In genomic region chr17:76956846-76957540, GRCh38 we compare ENCODE assay signal across 18 cellular contexts.
DNase-seq lines count a peak whose midpoint lies in the region; ATAC-seq and TF ChIP-seq lines count a peak whose summit lies in the region.
"Had no signal": no experiment of that assay in that cellular context is flagged by ENCODE, and none has a peak within 500 bp of the region (broad histone marks: within the 10 kb centered on the region; RNA-seq: fewer than 3 reads in every experiment).

No MANE protein-coding gene starts in this region.

- peaks cover 32% of the 10 kb centered on the region for H3K79me2 ChIP-seq in DOHH2 (ENCODE audit: control insufficient read depth, low read length)
- H3K79me2 ChIP-seq in OCI-LY7 (ENCODE audit: insufficient read depth, low read depth, low read length) = no peaks in the 10 kb centered on the region

- H4K20me1 ChIP-seq in DOHH2 (ENCODE audit: control insufficient read depth, insufficient read depth, low read depth, low read length) (no peaks in the 10 kb centered on the region), OCI-LY7 (ENCODE audit: insufficient read depth, low read length) (no peaks in the 10 kb centered on the region)

- WGBS in spleen, 5 donors = 73 to 82% (median 78%) methylated on average over 13 to 17 of the region's 17 CpGs
- WGBS in gastroesophageal sphincter (ENCODE audit: low coverage in 1 of 2), 2 donors = 77 to 87% methylated on average over 3 to 7 of the region's 17 CpGs

- no peaks in the 10 kb centered on the region for H3K9me3 ChIP-seq in DOHH2 (ENCODE audit: control insufficient read depth, insufficient read depth, low read length)
- H3K9me3 ChIP-seq in OCI-LY7 (ENCODE audit: low read length) = no peaks in the 10 kb centered on the region
- no peaks in the 10 kb centered on the region for H3K9me3 ChIP-seq in spleen
- H3K9me3 ChIP-seq in CD4-positive, alpha-beta memory T cell (ENCODE audit: control insufficient read depth in 1 of 2, low read length in 2 of 2) = no peaks in the 10 kb centered on the region
- no peaks in the 10 kb centered on the region for H3K9me3 ChIP-seq in gastroesophageal sphincter
- H3K9me3 ChIP-seq: A549, Caco-2 had no signal

- no peaks in the 10 kb centered on the region for H3K27me3 Mint-ChIP-seq in glutamatergic neuron (ENCODE audit: unreplicated experiment)
- no peaks in the 10 kb centered on the region for H3K27me3 Mint-ChIP-seq in CD4-positive, alpha-beta memory T cell

- H3K4me3 ChIP-seq in DOHH2 (ENCODE audit: low read length) (peak overlapping the region; percentile 84), OCI-LY7 (ENCODE audit: low read depth, low read length, poor library complexity, severe bottlenecking) (peak overlapping the region; percentile 61), spleen (no peak overlapping the region), gastroesophageal sphincter (no peak overlapping the region)
- H3K4me3 ChIP-seq in CD4-positive, alpha-beta memory T cell (ENCODE audit: low read length in 2 of 2) = no peak overlapping the region
- H3K4me3 ChIP-seq: A549, SK-N-MC had no signal

- peaks cover 18% of the 10 kb centered on the region for H3K4me1 Mint-ChIP-seq in glutamatergic neuron (ENCODE audit: low read depth, unreplicated experiment)
- peaks cover 0 to 5% (median 0%) of the 10 kb centered on the region in 4 donors for H3K4me1 Mint-ChIP-seq in CD4-positive, alpha-beta memory T cell

- H2AFZ ChIP-seq in OCI-LY7 (ENCODE audit: low read length) = peak overlapping the region; percentile 35; the same call in 1 of the 2 replicates

- TF ChIP-seq POLR2A in spleen (IDR thresholded peaks at IDR 0.05) (no peak), gastroesophageal sphincter (IDR thresholded peaks at IDR 0.05) (no peak)

- TF ChIP-seq EP300 in gastroesophageal sphincter (IDR thresholded peaks at IDR 0.05) = no peak

- ATAC-seq in GM18867 (IDR thresholded peaks at IDR 0.05; ENCODE audit: unreplicated experiment) (no peak), gastroesophageal sphincter (no peak), HG02623 (IDR thresholded peaks at IDR 0.05; ENCODE audit: unreplicated experiment) (no peak)

- H3F3A ChIP-seq in DOHH2 (ENCODE audit: control insufficient read depth, insufficient read depth) = peaks cover 28% of the 10 kb centered on the region

- H3K36me3 ChIP-seq in DOHH2 (ENCODE audit: control insufficient read depth, low read length) (peaks cover 54% of the 10 kb centered on the region), OCI-LY7 (ENCODE audit: insufficient read depth, low read length) (peaks cover 15% of the 10 kb centered on the region), spleen (no peaks in the 10 kb centered on the region), gastroesophageal sphincter (no peaks in the 10 kb centered on the region)
- no peaks in the 10 kb centered on the region for H3K36me3 ChIP-seq in CD4-positive, alpha-beta memory T cell (ENCODE audit: insufficient read depth, low read length)

- H3K27ac Mint-ChIP-seq in glutamatergic neuron (ENCODE audit: unreplicated experiment) = peak overlapping the region; percentile 72
- peak overlapping the region in 2 of 7 donors; percentile 36 to 53 for H3K27ac Mint-ChIP-seq in CD4-positive, alpha-beta memory T cell

- POLR2A ChIA-PET in OCI-LY7 (lab: Charles Lee) = interaction anchor here (0.6 to 4.7 kb wide), 2 partner anchors 11 to 91 kb away, joined by 3 to 40 read pairs; no protein-coding TSS in a partner anchor
- POLR2A ChIA-PET in CD4-positive, alpha-beta memory T cell (lab: Charles Lee; ENCODE audit: partially characterized antibody) = interaction anchor here (1.3 kb wide), 1 partner anchor 41 kb away, joined by 4 read pairs; no protein-coding TSS in a partner anchor

- H3K9me2 ChIP-seq in DOHH2 (replicated peaks; ENCODE audit: control insufficient read depth, low read length) (no peaks in the 10 kb centered on the region), OCI-LY7 (ENCODE audit: insufficient read depth, low read length) (no peaks in the 10 kb centered on the region)

- H3K9me3 Mint-ChIP-seq in glutamatergic neuron (ENCODE audit: unreplicated experiment) = peaks cover 3% of the 10 kb centered on the region
- H3K9me3 Mint-ChIP-seq in CD4-positive, alpha-beta memory T cell = no peaks in the 10 kb centered on the region

- DNase-seq in OCI-LY7 (ENCODE audit: low spot score) (peak; percentile 49), glutamatergic neuron (no peak), spleen (peak; percentile 73)
- DNase-seq in CD4-positive, alpha-beta memory T cell = no peak
- DNase-seq: Caco-2, DMS153, KG1, NCI-H1048, NCI-H1436 treated with DMSO at 0.1 percent for 48 hours, NCI-H2029 treated with DMSO at 0.1 percent for 48 hours, NCI-H510A treated with DMSO at 0.1 percent for 48 hours, Right ventricle myocardium superior had no signal

- intact Hi-C loops in OCI-LY7 (cut with micrococcal nuclease; ENCODE audit: unreplicated experiment) = loop anchor here (2.0 kb wide), 1 partner anchor 54 kb away; no protein-coding TSS in a partner anchor
- intact Hi-C loops in spleen (cut with DNase I; ENCODE audit: low total_unique reads) = no loop called here
- intact Hi-C loops in CD4-positive, alpha-beta memory T cell (cut with micrococcal nuclease) = no loop called here

- TF ChIP-seq CTCF in DOHH2 (IDR thresholded peaks at IDR 0.05; ENCODE audit: low read depth, low read length, poor library complexity, severe bottlenecking) (no peak), OCI-LY7 (conservative IDR thresholded peaks at IDR 0.05; ENCODE audit: low read length) (no peak), glutamatergic neuron (IDR thresholded peaks at IDR 0.05; ENCODE audit: partially characterized antibody, unreplicated experiment) (no peak), spleen (IDR thresholded peaks at IDR 0.05 in 8 of 11, conservative IDR thresholded peaks at IDR 0.05 in 3 of 11) (no peak), gastroesophageal sphincter (IDR thresholded peaks at IDR 0.05) (no peak)

- H3K27ac ChIP-seq in DOHH2 (ENCODE audit: low read depth, low read length) = peak overlapping the region; percentile 92
- peak overlapping the region; percentile 58 for H3K27ac ChIP-seq in OCI-LY7 (ENCODE audit: low read depth, low read length, poor library complexity, severe bottlenecking)
- no peak overlapping the region for H3K27ac ChIP-seq in spleen
- no peak overlapping the region for H3K27ac ChIP-seq in CD4-positive, alpha-beta memory T cell (ENCODE audit: low read depth, low read length)
- H3K27ac ChIP-seq in gastroesophageal sphincter = no peak overlapping the region
- H3K27ac ChIP-seq: SK-N-MC had no signal

- H3K4me1 ChIP-seq in DOHH2 (ENCODE audit: control insufficient read depth, low read length) = peaks cover 57% of the 10 kb centered on the region
- peaks cover 29% of the 10 kb centered on the region for H3K4me1 ChIP-seq in OCI-LY7 (ENCODE audit: insufficient read depth, low read length, poor library complexity, severe bottlenecking)
- H3K4me1 ChIP-seq in spleen = peaks cover 0 to 20% (median 14%) of the 10 kb centered on the region in 6 donors
- H3K4me1 ChIP-seq in CD4-positive, alpha-beta memory T cell (ENCODE audit: insufficient read depth, low read length) = no peaks in the 10 kb centered on the region
- H3K4me1 ChIP-seq in gastroesophageal sphincter = peaks cover 0 to 10% (median 0%) of the 10 kb centered on the region in 3 donors
- H3K4me1 ChIP-seq: A549, Caco-2 had no signal

- CTCF ChIA-PET in OCI-LY7 (lab: Charles Lee; ENCODE audit: unreplicated experiment) = interaction anchor here (1.0 kb wide), 1 partner anchor 16 kb away, joined by 3 read pairs; no protein-coding TSS in a partner anchor
- CTCF ChIA-PET in CD4-positive, alpha-beta memory T cell (lab: Charles Lee; ENCODE audit: partially characterized antibody) = no interaction called here

- H3K4me3 Mint-ChIP-seq in glutamatergic neuron (ENCODE audit: unreplicated experiment) = peak overlapping the region; percentile 75
- no peak overlapping the region for H3K4me3 Mint-ChIP-seq in CD4-positive, alpha-beta memory T cell

- no peaks in the 10 kb centered on the region for H3K36me3 Mint-ChIP-seq in glutamatergic neuron (ENCODE audit: unreplicated experiment)
- H3K36me3 Mint-ChIP-seq in CD4-positive, alpha-beta memory T cell = no peaks in the 10 kb centered on the region

- H3K4me2 ChIP-seq in DOHH2 (ENCODE audit: low read length) (peak overlapping the region; percentile 97), OCI-LY7 (ENCODE audit: low read length) (peak overlapping the region; percentile 85)
- H3K4me2 ChIP-seq: A549 had no signal

- no TSS peak for BruUV-seq in OCI-LY7 (replicated peaks; lab: Mats Ljungman, UMichigan)

- no peaks in the 10 kb centered on the region for H3K27me3 ChIP-seq in DOHH2 (ENCODE audit: control insufficient read depth, low read length)
- H3K27me3 ChIP-seq in spleen (replicated peaks in 1 of 7) = peaks cover 0 to 30% (median 0%) of the 10 kb centered on the region in 7 donors
- H3K27me3 ChIP-seq in CD4-positive, alpha-beta memory T cell (ENCODE audit: insufficient read depth, low read length) = no peaks in the 10 kb centered on the region
- peaks cover 25% of the 10 kb centered on the region for H3K27me3 ChIP-seq in gastroesophageal sphincter

Comparison
In these comparisons a context has a peak if more than half of its experiments do, and no peak if none do; other contexts are left out.
1. H3K27ac ChIP-seq: peak in DOHH2 (single experiment) and OCI-LY7 (single experiment); none in spleen (0 of 8), CD4-positive, alpha-beta memory T cell (single experiment) and gastroesophageal sphincter (0 of 4).
2. H3K4me3 ChIP-seq: peak in DOHH2 (single experiment) and OCI-LY7 (single experiment); none in spleen (0 of 8), CD4-positive, alpha-beta memory T cell (0 of 2) and gastroesophageal sphincter (0 of 2).
3. DNase-seq: peak in OCI-LY7 (single experiment) and spleen (single experiment); none in glutamatergic neuron (single experiment) and CD4-positive, alpha-beta memory T cell (0 of 5).